ENCODE assay signal across 8 cellular contexts in the genomic region with DNA sequence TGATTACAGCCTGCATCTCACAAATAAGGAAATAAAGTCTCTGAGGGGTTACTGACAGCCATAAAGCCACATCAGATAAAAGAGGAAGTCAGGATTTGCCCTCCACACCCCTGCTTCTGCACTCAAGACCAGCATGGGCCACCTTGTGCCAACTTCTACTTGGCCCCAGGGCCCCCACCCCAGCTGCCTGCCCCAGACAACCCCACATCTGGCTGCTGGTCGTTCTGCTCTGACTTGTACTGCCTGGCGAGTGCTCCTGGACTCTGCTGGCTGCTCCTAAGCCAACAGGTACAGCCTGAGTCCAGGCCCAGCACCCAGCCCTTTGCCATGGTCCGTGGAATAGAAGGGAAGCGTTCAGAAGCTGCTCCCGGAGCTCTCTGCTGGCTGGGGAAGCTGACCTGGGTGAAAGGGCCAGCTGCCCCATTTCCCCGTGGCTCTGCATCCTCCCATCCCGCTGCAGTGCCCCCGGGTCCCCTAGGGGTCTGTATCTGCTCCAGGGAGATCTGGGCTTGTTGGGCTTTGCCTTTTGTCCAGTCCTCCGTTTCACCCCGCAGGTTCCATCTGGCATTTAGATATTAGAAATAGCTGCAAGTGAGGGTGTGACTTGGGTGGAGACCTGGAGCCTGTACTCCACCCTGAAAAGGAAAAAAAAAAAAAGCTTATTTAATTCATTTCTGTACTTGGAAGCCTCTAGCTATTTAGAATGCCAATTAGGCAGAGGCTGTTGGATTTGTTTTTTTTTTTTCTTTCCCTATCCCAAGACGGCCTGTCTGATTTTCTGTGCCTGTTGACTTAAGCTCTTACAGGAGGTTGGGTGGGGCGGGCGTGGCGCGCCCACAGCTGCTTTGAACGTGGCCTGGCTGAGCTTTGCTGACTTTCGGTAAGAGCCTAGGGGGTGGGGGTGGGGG.
DNase-seq lines count a peak whose midpoint lies in the region; FAIRE-seq and TF ChIP-seq lines count a peak whose summit lies in the region.

No MANE protein-coding gene starts in this region.

- H3K27ac ChIP-seq in OCI-LY7 (ENCODE audit: low read depth, low read length, poor library complexity, severe bottlenecking) (no peak overlapping the region), esophagus squamous epithelium (peak overlapping the region; percentile 75 to 89 (median 86)), prostate gland (peak overlapping the region; percentile 25 to 42)

- in situ Hi-C loops in GM13976 (cut with MboI; ENCODE audit: low sequenced_read_pairs, unreplicated experiment) = no loop called here

- WGBS in esophagus squamous epithelium, 2 donors = 15 to 29% methylated on average over 5 to 9 of the region's 17 CpGs
- 27% methylated on average over 17 of the region's 17 CpGs for WGBS in prostate gland

- no peak overlapping the region for H3K4me3 ChIP-seq in OCI-LY7 (ENCODE audit: low read depth, low read length, poor library complexity, severe bottlenecking)
- H3K4me3 ChIP-seq in esophagus squamous epithelium = peak overlapping the region in 1 of 4 donors; percentile 42
- H3K4me3 ChIP-seq in prostate gland = no peak overlapping the region

- no peaks in the 10 kb centered on the region for H3K27me3 ChIP-seq in esophagus squamous epithelium
- no peaks in the 10 kb centered on the region for H3K27me3 ChIP-seq in prostate gland (replicated peaks; ENCODE audit: insufficient read depth)

- no peaks in the 10 kb centered on the region for H3K4me1 ChIP-seq in OCI-LY7 (ENCODE audit: insufficient read depth, low read length, poor library complexity, severe bottlenecking)
- H3K4me1 ChIP-seq in esophagus squamous epithelium = peaks cover 24 to 77% (median 36%) of the 10 kb centered on the region in 3 donors
- H3K4me1 ChIP-seq in prostate gland (replicated peaks) = peaks cover 9% of the 10 kb centered on the region

- intact Hi-C loops in OCI-LY7 (cut with micrococcal nuclease; ENCODE audit: unreplicated experiment) (no loop called here), esophagus squamous epithelium (cut with DNase I) (loop anchor here (10.0 kb wide), 1 partner anchor 80 kb away; no protein-coding TSS in a partner anchor), prostate gland (cut with DNase I) (no loop called here)

- no peaks in the 10 kb centered on the region for H3K79me2 ChIP-seq in OCI-LY7 (ENCODE audit: insufficient read depth, low read depth, low read length)

- no peak overlapping the region for H2AFZ ChIP-seq in OCI-LY7 (ENCODE audit: low read length)

- H3K36me3 ChIP-seq in OCI-LY7 (ENCODE audit: insufficient read depth, low read length) (no peaks in the 10 kb centered on the region), esophagus squamous epithelium (no peaks in the 10 kb centered on the region), prostate gland (no peaks in the 10 kb centered on the region)

- FAIRE-seq in GM19239 (lab: Jason Lieb, UNC) = no peak
- FAIRE-seq in HTR-8/SVneo (lab: Jason Lieb, UNC) = no peak

- DNase-seq in GM13976 (ENCODE audit: low spot score) (peak; percentile 29), OCI-LY7 (ENCODE audit: low spot score) (peak; percentile 20), esophagus squamous epithelium (lab: John Stamatoyannopoulos, UW) (no peak), prostate gland (ENCODE audit: low spot score) (peak; percentile 73), NOMO-1 treated with dmso at 0.1 percent for 144 hours (lab: John Stamatoyannopoulos, UW; ENCODE audit: unreplicated experiment) (no peak), hepatic stellate cell (ENCODE audit: low spot score) (no peak), GM19239 (ENCODE audit: insufficient read length, low spot score) (no peak), HTR-8/SVneo (ENCODE audit: insufficient read length, low spot score) (no peak)

- POLR2A ChIA-PET in OCI-LY7 (lab: Charles Lee) = interaction anchor here (0.5 to 0.7 kb wide), 2 partner anchors 85 to 1779 kb away, joined by 3 to 4 read pairs; no protein-coding TSS in a partner anchor

- no peaks in the 10 kb centered on the region for H4K20me1 ChIP-seq in OCI-LY7 (ENCODE audit: insufficient read depth, low read length)

- no peak for TF ChIP-seq CTCF in GM13976 (IDR thresholded peaks at IDR 0.05; ENCODE audit: borderline replicate concordance, control extremely low read depth, extremely low read depth, insufficient read depth, missing control alignments)
- TF ChIP-seq CTCF in OCI-LY7 (conservative IDR thresholded peaks at IDR 0.05; ENCODE audit: low read length) = no peak
- no peak for TF ChIP-seq CTCF in esophagus squamous epithelium (IDR thresholded peaks at IDR 0.05)
- TF ChIP-seq CTCF in prostate gland (IDR thresholded peaks at IDR 0.05) = no peak

- no TSS peak for BruUV-seq in OCI-LY7 (replicated peaks; lab: Mats Ljungman, UMichigan)

- no peak for TF ChIP-seq POLR2A in esophagus squamous epithelium (IDR thresholded peaks at IDR 0.05)
- no peak for TF ChIP-seq POLR2A in prostate gland (IDR thresholded peaks at IDR 0.05)

- H3K4me2 ChIP-seq in OCI-LY7 (ENCODE audit: low read length) = no peak overlapping the region

- CTCF ChIA-PET in OCI-LY7 (lab: Charles Lee; ENCODE audit: unreplicated experiment) = interaction anchor here (0.5 kb wide), 1 partner anchor 514 kb away, joined by 5 read pairs; no protein-coding TSS in a partner anchor

- no peaks in the 10 kb centered on the region for H3K9me3 ChIP-seq in OCI-LY7 (ENCODE audit: low read length)
- no peaks in the 10 kb centered on the region for H3K9me3 ChIP-seq in esophagus squamous epithelium
- no peaks in the 10 kb centered on the region for H3K9me3 ChIP-seq in prostate gland

- H3K9me2 ChIP-seq in OCI-LY7 (ENCODE audit: insufficient read depth, low read length) = no peaks in the 10 kb centered on the region

Comparison
In these comparisons a context has a peak if more than half of its experiments do, and no peak if none do; other contexts are left out.
1. DNase-seq: peak in GM13976 (single experiment), OCI-LY7 (single experiment) and prostate gland (single experiment); none in esophagus squamous epithelium (single experiment), NOMO-1 treated with dmso at 0.1 percent for 144 hours (single experiment), hepatic stellate cell (single experiment), GM19239 (single experiment) and HTR-8/SVneo (single experiment).